In genomic region chr15:67042490-67043181, GRCh38 we compare ENCODE assay signal across 12 cellular contexts. TPM values are rescaled to one million over a fixed set of nuclear protein-coding genes. Genes with fewer than 3 reads are reported as not detected.
DNase-seq lines count a peak whose midpoint lies in the region; ATAC-seq, FAIRE-seq and TF ChIP-seq lines count a peak whose summit lies in the region.
"Had no signal": no experiment of that assay in that cellular context is flagged by ENCODE, and none has a peak within 500 bp of the region (broad histone marks: within the 10 kb centered on the region; RNA-seq: fewer than 3 reads in every experiment).

No MANE protein-coding gene starts in this region.

- no peak overlapping the region for H2AFZ ChIP-seq in GM12878 (ENCODE audit: control insufficient read depth, low read depth, low read length)

- no peak overlapping the region for H3K9ac ChIP-seq in GM12878 (ENCODE audit: control insufficient read depth, insufficient read depth, low read length)

- peak overlapping the region; percentile 42 for H3K4me3 Mint-ChIP-seq in Calu3 (ENCODE audit: low read depth, unreplicated experiment)
- no peak overlapping the region for H3K4me3 Mint-ChIP-seq in nephron

- no peaks in the 10 kb centered on the region for H4K20me1 ChIP-seq in GM12878 (ENCODE audit: control insufficient read depth, insufficient read depth)

- H3K4me1 ChIP-seq in GM12878 (ENCODE audit: control insufficient read depth, insufficient read depth, low read length): peaks cover 9% of the 10 kb centered on the region

- no peak for TF ChIP-seq POLR2A in GM12878 (IDR thresholded peaks at IDR 0.05; ENCODE audit: low read depth, low read length)

- WGBS in GM12878 (ENCODE audit: insufficient coverage, insufficient replicate concordance, low lambda C conversion rate, missing lambda C conversion rate): 24% methylated on average over 7 of the region's 7 CpGs

- no peaks in the 10 kb centered on the region for H3K27me3 Mint-ChIP-seq in Calu3 (ENCODE audit: unreplicated experiment)
- peaks cover 6% of the 10 kb centered on the region for H3K27me3 Mint-ChIP-seq in nephron (ENCODE audit: low read depth)

- RAD21 ChIA-PET in GM12878 (lab: Charles Lee; ENCODE audit: unreplicated experiment): interaction anchor here (1.0 to 1.8 kb wide), 6 partner anchors 13 to 42 kb away, joined by 3 to 5 read pairs (median 4); no protein-coding TSS in a partner anchor

- DNase-seq in Calu3 (no peak), NCI-H226 (peak; percentile 73), GM12878 (ENCODE audit: low read depth, low spot score) (no peak), AG08396 (ENCODE audit: low spot score) (no peak), NCI-H510A (lab: John Stamatoyannopoulos, UW) (no peak)
- DNase-seq: left cardiac atrium; NCI-H1417 treated with DMSO at 0.1 percent for 48 hours; stimulated activated naive CD4-positive, alpha-beta T cell had no signal

- no peak overlapping the region for H3K27ac Mint-ChIP-seq in Calu3 (ENCODE audit: unreplicated experiment)
- H3K27ac Mint-ChIP-seq in nephron: peak overlapping the region; percentile 14 to 81 (median 70)
- H3K27ac Mint-ChIP-seq: activated T-helper 1 cell treated with anti-CD3 and anti-CD28 coated beads, Interleukin-12 subunit alpha, Interleukin-12 subunit beta, Interleukin-2, Interleukin-4 antibody, amounts not matched to agents 30 ng/mL and 10 ng/mL and 1 ng/mL, durations not matched to agents 14 hours and 24 hours and 36 hours had no signal

- CTCF ChIA-PET in Calu3 (lab: Charles Lee) (interaction anchor here (1.2 to 1.4 kb wide), 4 partner anchors 7 to 20 kb away, joined by 3 to 14 read pairs (median 5); no protein-coding TSS in a partner anchor), GM12878 (lab: Yijun Ruan, JAX) (interaction anchor here (1.0 to 1.5 kb wide), 8 partner anchors 9 to 139 kb away, joined by 3 to 6 read pairs (median 4); no protein-coding TSS in a partner anchor)

- intact Hi-C loops in Calu3 (cut with micrococcal nuclease; ENCODE audit: unreplicated experiment): no loop called here
- intact Hi-C loops in GM12878 (cut with micrococcal nuclease; ENCODE audit: unreplicated experiment): no loop called here

- H3K27me3 ChIP-seq in GM12878 (replicated peaks in 1 of 2; ENCODE audit: control insufficient read depth in 2 of 2, insufficient read depth in 2 of 2, low read length in 1 of 2): no peaks in the 10 kb centered on the region

- peak; percentile 45; the same call in 2 of the 3 replicates for ATAC-seq in GM12878
- no peak for ATAC-seq in GM21360 (IDR thresholded peaks at IDR 0.05; ENCODE audit: unreplicated experiment)
- no peak for ATAC-seq in HG02885 (IDR thresholded peaks at IDR 0.05; ENCODE audit: poor library complexity, unreplicated experiment)
- ATAC-seq: left cardiac atrium had no signal

- no peak overlapping the region for H3K4me2 ChIP-seq in GM12878 (ENCODE audit: control insufficient read depth, insufficient read depth)

- peak; percentile 84 for FAIRE-seq in GM12878 (lab: Jason Lieb, UNC)

- TF ChIP-seq CTCF in Calu3 (IDR thresholded peaks at IDR 0.05; ENCODE audit: unreplicated experiment): no peak
- no peak for TF ChIP-seq CTCF in GM12878 (IDR thresholded peaks at IDR 0.05 in 2 of 3, conservative IDR thresholded peaks at IDR 0.05 in 1 of 3; ENCODE audit: control insufficient read depth in 2 of 3, extremely low read depth in 1 of 3, insufficient read depth in 1 of 3, low read depth in 3 of 3, low read length in 3 of 3)
- no peak for TF ChIP-seq CTCF in nephron (IDR thresholded peaks at IDR 0.05; ENCODE audit: unreplicated experiment in 3 of 3)

- H3K4me1 Mint-ChIP-seq in Calu3 (ENCODE audit: low read depth, unreplicated experiment): peaks cover 30% of the 10 kb centered on the region
- peaks cover 29% of the 10 kb centered on the region for H3K4me1 Mint-ChIP-seq in nephron

- no peaks in the 10 kb centered on the region for H3K79me2 ChIP-seq in GM12878 (ENCODE audit: control insufficient read depth, insufficient read depth, low read length)

- H3K36me3 Mint-ChIP-seq in Calu3 (ENCODE audit: insufficient read depth, unreplicated experiment) (peaks cover 9% of the 10 kb centered on the region), nephron (ENCODE audit: low read depth) (no peaks in the 10 kb centered on the region)

- BruUV-seq in Calu3 (replicated peaks; lab: Mats Ljungman, UMichigan) (no TSS peak), GM12878 (replicated peaks; lab: Mats Ljungman, UMichigan) (no TSS peak)

- H3K4me3 ChIP-seq in GM12878: no peak overlapping the region

- no peaks in the 10 kb centered on the region for H3K36me3 ChIP-seq in GM12878 (ENCODE audit: control insufficient read depth in 2 of 2, insufficient read depth in 2 of 2, low read length in 1 of 2)

- H3K9me3 Mint-ChIP-seq in Calu3 (ENCODE audit: low read depth, unreplicated experiment) (no peaks in the 10 kb centered on the region), nephron (no peaks in the 10 kb centered on the region)
- H3K9me3 Mint-ChIP-seq: activated T-helper 1 cell treated with anti-CD3 and anti-CD28 coated beads, Interleukin-12 subunit alpha, Interleukin-12 subunit beta, Interleukin-2, Interleukin-4 antibody, amounts not matched to agents 30 ng/mL and 10 ng/mL and 1 ng/mL, durations not matched to agents 14 hours and 24 hours and 36 hours had no signal

- no peaks in the 10 kb centered on the region for H3K9me3 ChIP-seq in GM12878 (replicated peaks; ENCODE audit: control insufficient read depth, insufficient read depth, low read length)

- H3K27ac ChIP-seq in GM12878 (ENCODE audit: control insufficient read depth, insufficient read depth): no peak overlapping the region

- TF ChIP-seq EP300 in GM12878 (IDR thresholded peaks at IDR 0.05; ENCODE audit: borderline replicate concordance in 1 of 2, control insufficient read depth in 1 of 2, low read depth in 2 of 2, low read length in 2 of 2): no peak

- POLR2A ChIA-PET in GM12878 (lab: Charles Lee): interaction anchor here (1.0 to 1.4 kb wide), 3 partner anchors 13 to 59 kb away, joined by 4 to 6 read pairs (median 4); no protein-coding TSS in a partner anchor

- SMC1A ChIA-PET in GM12878 (lab: Charles Lee; ENCODE audit: uncharacterized antibody, unreplicated experiment): interaction anchor here (0.6 to 2.4 kb wide), 11 partner anchors 9 to 195 kb away, joined by 3 to 8 read pairs (median 3); no protein-coding TSS in a partner anchor

- in situ Hi-C loops in GM12878 (cut with MboI): no loop called here

- no peak for TF ChIP-seq RAD21 in GM12878 (IDR thresholded peaks at IDR 0.05; ENCODE audit: insufficient read depth, low read depth, low read length)

TF ChIP-seq in GM12878, 131 proteins besides CTCF, POLR2A, EP300 and RAD21 (continues in another document):
- no peak for TF ChIP-seq CREB1 (IDR thresholded peaks at IDR 0.05; ENCODE audit: low read depth)
- TF ChIP-seq TCF12 (IDR thresholded peaks at IDR 0.05; ENCODE audit: low read depth, low read length): no peak
- 0 out of 2 replicates have a peak, but pooled peaks have one; percentile 12 for TF ChIP-seq NR2F1 (conservative IDR thresholded peaks at IDR 0.05)
- peak; percentile 30; the same call in 1 of the 2 replicates for TF ChIP-seq RUNX3 (IDR thresholded peaks at IDR 0.05; ENCODE audit: low read length)
- TF ChIP-seq BHLHE40 (IDR thresholded peaks at IDR 0.05; ENCODE audit: borderline replicate concordance in 1 of 2, low read depth in 2 of 2, low read length in 1 of 2): no peak
- no peak for TF ChIP-seq CBX3 (IDR thresholded peaks at IDR 0.05; ENCODE audit: borderline replicate concordance, low read depth)
- TF ChIP-seq SUZ12 (IDR thresholded peaks at IDR 0.05; ENCODE audit: unreplicated experiment): no peak
- TF ChIP-seq HDAC2 (IDR thresholded peaks at IDR 0.05): no peak
- no peak for TF ChIP-seq MYB (IDR thresholded peaks at IDR 0.05; ENCODE audit: borderline replicate concordance, low read depth, low read length)

RNA-seq across cellular contexts. Expression of gene SMAD3, which starts 22.8 kb away (rescaled TPM):
- 121 and 147 TPM in 2 replicates for total RNA-seq in Calu3 (2022)
- total RNA-seq in GM12878 (2013; cell fraction: nucleolus; rRNA removed): 119 and 128 TPM in 2 replicates
- total RNA-seq in GM12878 (2014; rRNA removed): 12.2 and 15.6 TPM in 2 replicates
- total RNA-seq in GM12878 (2014; rRNA removed; fragmentation: Illumina TruSeq; extraction: Trizol): 11.7 and 13.3 TPM in 2 replicates
- total RNA-seq in GM12878 (2021): 39.9 and 40.0 TPM in 2 replicates
- polyA plus RNA-seq in GM12878 (2011; ENCODE audit: low read depth): 17.0 TPM
- polyA plus RNA-seq in GM12878 (2011; rRNA removed): 15.0 and 28.2 TPM in 2 replicates
- polyA plus RNA-seq in GM12878 (2011; cell fraction: cytosol; rRNA removed): 21.5 and 22.5 TPM in 2 replicates
- 85.6 and 92.9 TPM in 2 replicates for polyA plus RNA-seq in GM12878 (2011; cell fraction: nucleus; rRNA removed)
- 41.6 and 42.7 TPM in 2 replicates for polyA plus RNA-seq in GM12878 (2012)
- 31.9 and 43.2 TPM in 2 replicates for polyA plus RNA-seq in GM12878 (2014; fragmentation: Illumina TruSeq; extraction: Trizol)
- 1 to 10 TPM; 5.6 to 6.6 TPM for polyA plus RNA-seq in GM12878 (2014; fragmentation: Nextera tagmentation; extraction: Ambion mirVana)
- polyA plus RNA-seq in GM12878 (2014; rRNA removed): 22.4 and 27.7 TPM in 2 replicates
- 10 to 100 TPM in 1 of 2 experiments, 1 to 10 TPM in 1; 8.0 to 18.7 TPM for polyA plus RNA-seq in GM12878 (2016; fragmentation: Nextera tagmentation; extraction: Ambion mirVana)
- polyA minus RNA-seq in GM12878 (2011; rRNA and poly(A)+ RNA removed): 23.3 and 26.4 TPM in 2 replicates
- polyA minus RNA-seq in GM12878 (2011; cell fraction: cytosol; rRNA and poly(A)+ RNA removed): 11.1 and 14.3 TPM in 2 replicates
- polyA minus RNA-seq in GM12878 (2011; cell fraction: nucleus; rRNA and poly(A)+ RNA removed): 17.3 and 26.6 TPM in 2 replicates
